Comparison of ENCODE assay signal across 16 cellular contexts in genomic region chr6:109342564-109342963, GRCh38.
DNase-seq lines count a peak whose midpoint lies in the region; TF ChIP-seq lines count a peak whose summit lies in the region.
"Had no signal": no experiment of that assay in that cellular context is flagged by ENCODE, and none has a peak within 500 bp of the region (broad histone marks: within the 10 kb centered on the region; RNA-seq: fewer than 3 reads in every experiment).

No MANE protein-coding gene starts in this region.

- no peak overlapping the region for H3K4me3 Mint-ChIP-seq in nephron
- H3K4me3 Mint-ChIP-seq: CD4-positive, alpha-beta T cell; IgD-negative memory B cell had no signal

- no peak for TF ChIP-seq CTCF in nephron (IDR thresholded peaks at IDR 0.05; ENCODE audit: unreplicated experiment in 3 of 3)

- H3K9me3 Mint-ChIP-seq in nephron, result no peaks in the 10 kb centered on the region
- H3K9me3 Mint-ChIP-seq: CD4-positive, alpha-beta T cell; IgD-negative memory B cell had no signal

- DNase-seq in GDM1 (lab: John Stamatoyannopoulos, UW) (peak; percentile 62), OCI-M1 (lab: John Stamatoyannopoulos, UW) (peak; percentile 66), ecto neural progenitor cell (ENCODE audit: low spot score) (peak; percentile 26), cerebellar nuclear complex (lab: John Stamatoyannopoulos, UW) (no peak), NCI-H2029 treated with DMSO at 0.1 percent for 48 hours (lab: John Stamatoyannopoulos, UW) (no peak)
- DNase-seq in activated naive CD4-positive, alpha-beta T cell (lab: John Stamatoyannopoulos, UW), result no peak
- no peak for DNase-seq in stimulated activated CD4-positive, alpha-beta T cell treated with anti-CD3 and anti-CD28 coated beads, Interleukin-2, amount 100 ng/mL, for 48 hours
- DNase-seq: CD4-positive, alpha-beta T cell; DMS79 treated with DMSO at 0.1 percent for 48 hours; NCI-H1694; NCI-H345; NCI-H69; NK-92 treated with Interleukin-12 subunit alpha and Interleukin-12 subunit beta, amount 100 ng/mL, for 24 hours; SHP77 had no signal

- H3K4me1 Mint-ChIP-seq in nephron, result peaks cover 24% of the 10 kb centered on the region
- H3K4me1 Mint-ChIP-seq: IgD-negative memory B cell had no signal

- H3K27me3 Mint-ChIP-seq in nephron (ENCODE audit: low read depth), result peaks cover 5% of the 10 kb centered on the region
- H3K27me3 Mint-ChIP-seq: CD4-positive, alpha-beta T cell; IgD-negative memory B cell had no signal

- H3K36me3 Mint-ChIP-seq in nephron (ENCODE audit: low read depth), result peaks cover under 1% of the 10 kb centered on the region

- H3K27ac Mint-ChIP-seq in nephron, result peak overlapping the region in 2 of 3 experiments; percentile 37 to 48
- H3K27ac Mint-ChIP-seq: CD4-positive, alpha-beta T cell; IgD-negative memory B cell had no signal

Comparison
In these comparisons a context has a peak if more than half of its experiments do, and no peak if none do; other contexts are left out.
1. DNase-seq: peak in GDM1 (single experiment), OCI-M1 (single experiment) and ecto neural progenitor cell (single experiment); none in activated naive CD4-positive, alpha-beta T cell (0 of 4), stimulated activated CD4-positive, alpha-beta T cell treated with anti-CD3 and anti-CD28 coated beads, Interleukin-2, amount 100 ng/mL, for 48 hours (0 of 2), cerebellar nuclear complex (0 of 2) and NCI-H2029 treated with DMSO at 0.1 percent for 48 hours (single experiment).